Comparison of ENCODE assay signal across 8 cellular contexts in genomic region chr6:42043787-42044475, GRCh38.
DNase-seq lines count a peak whose midpoint lies in the region; ATAC-seq and TF ChIP-seq lines count a peak whose summit lies in the region.

No MANE protein-coding gene starts in this region.

- peak; percentile 40 for ATAC-seq in HG03196 (IDR thresholded peaks at IDR 0.05; ENCODE audit: unreplicated experiment)
- no peak for ATAC-seq in HG02763 (IDR thresholded peaks at IDR 0.05; ENCODE audit: unreplicated experiment)

- H3K27ac ChIP-seq in caudate nucleus (ENCODE audit: low read depth, low read length) (peak overlapping the region; percentile 30), layer of hippocampus (ENCODE audit: low read depth, low read length) (peak overlapping the region; percentile 40)

- no peaks in the 10 kb centered on the region for H3K27me3 ChIP-seq in layer of hippocampus (ENCODE audit: control insufficient read depth, insufficient read depth, low read length)

- TF ChIP-seq CTCF in GM12873 (IDR thresholded peaks at IDR 0.05; ENCODE audit: insufficient read depth, low read depth, low read length, missing control alignments), result peak; percentile 94

- DNase-seq in NCI-H446 treated with DMSO at 0.1 percent for 48 hours (lab: John Stamatoyannopoulos, UW) (peak; percentile 42), caudate nucleus (lab: John Stamatoyannopoulos, UW) (peak in 59 of 61 donors; percentile 30 to 89 (median 75))
- peak; percentile 94 for DNase-seq in activated CD4-positive, CD25-positive, alpha-beta regulatory T cell treated with anti-CD3 and anti-CD28 coated beads, Interleukin-2, amount 50 U/mL, for 72 hours
- peak; percentile 94 for DNase-seq in stimulated activated CD4-positive, alpha-beta T cell treated with anti-CD3 and anti-CD28 coated beads, Interleukin-1b, Interleukin-23, amount 100 ng/mL, for 48 hours

Comparison
In these comparisons a context has a peak if more than half of its experiments do, and no peak if none do; other contexts are left out.
1. DNase-seq: peak in every context shown above with its lines; median percentile 94 in activated CD4-positive, CD25-positive, alpha-beta regulatory T cell treated with anti-CD3 and anti-CD28 coated beads, Interleukin-2, amount 50 U/mL, for 72 hours; 94 in stimulated activated CD4-positive, alpha-beta T cell treated with anti-CD3 and anti-CD28 coated beads, Interleukin-1b, Interleukin-23, amount 100 ng/mL, for 48 hours; 75 in caudate nucleus; 42 in NCI-H446 treated with DMSO at 0.1 percent for 48 hours.